1 cellular context compared by ENCODE assay signal in genomic region chr5:95771109-95771708, GRCh38.
TF ChIP-seq lines count a peak whose summit lies in the region.

No MANE protein-coding gene starts in this region.

TF ChIP-seq in HepG2, 621 proteins besides CTCF, POLR2A, EP300 and RAD21 (continues in another document):
- TF ChIP-seq, protein P1, sequence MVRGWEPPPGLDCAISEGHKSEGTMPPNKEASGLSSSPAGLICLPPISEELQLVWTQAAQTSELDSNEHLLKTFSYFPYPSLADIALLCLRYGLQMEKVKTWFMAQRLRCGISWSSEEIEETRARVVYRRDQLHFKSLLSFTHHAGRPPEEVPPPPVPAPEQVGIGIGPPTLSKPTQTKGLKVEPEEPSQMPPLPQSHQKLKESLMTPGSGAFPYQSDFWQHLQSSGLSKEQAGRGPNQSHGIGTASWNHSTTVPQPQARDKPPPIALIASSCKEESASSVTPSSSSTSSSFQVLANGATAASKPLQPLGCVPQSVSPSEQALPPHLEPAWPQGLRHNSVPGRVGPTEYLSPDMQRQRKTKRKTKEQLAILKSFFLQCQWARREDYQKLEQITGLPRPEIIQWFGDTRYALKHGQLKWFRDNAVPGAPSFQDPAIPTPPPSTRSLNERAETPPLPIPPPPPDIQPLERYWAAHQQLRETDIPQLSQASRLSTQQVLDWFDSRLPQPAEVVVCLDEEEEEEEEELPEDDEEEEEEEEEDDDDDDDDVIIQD (CRISPR knock-in tag; IDR thresholded peaks at IDR 0.05; ENCODE audit: low read depth) = peak; percentile 70; the same call in 1 of the 2 replicates
- TF ChIP-seq ZSCAN21 (CRISPR knock-in tag; IDR thresholded peaks at IDR 0.05; ENCODE audit: borderline replicate concordance) = no peak
- TF ChIP-seq CSRNP1 (CRISPR knock-in tag; IDR thresholded peaks at IDR 0.05) = no peak
- TF ChIP-seq SOX6 (IDR thresholded peaks at IDR 0.05) = no peak
- peak; percentile 26; the same call in 1 of the 2 replicates for TF ChIP-seq SOX6 (CRISPR knock-in tag; IDR thresholded peaks at IDR 0.05)
- no peak for TF ChIP-seq TCF7L2 (IDR thresholded peaks at IDR 0.05; ENCODE audit: low read depth, low read length)
- TF ChIP-seq TEAD2 (CRISPR knock-in tag; IDR thresholded peaks at IDR 0.05) = no peak
- TF ChIP-seq SMC3 (IDR thresholded peaks at IDR 0.05; ENCODE audit: low read length) = 0 out of 2 replicates have a peak, but pooled peaks have one; percentile 2
- no peak for TF ChIP-seq GLI4 (CRISPR knock-in tag; IDR thresholded peaks at IDR 0.05; ENCODE audit: borderline replicate concordance)
- TF ChIP-seq, protein P2, sequence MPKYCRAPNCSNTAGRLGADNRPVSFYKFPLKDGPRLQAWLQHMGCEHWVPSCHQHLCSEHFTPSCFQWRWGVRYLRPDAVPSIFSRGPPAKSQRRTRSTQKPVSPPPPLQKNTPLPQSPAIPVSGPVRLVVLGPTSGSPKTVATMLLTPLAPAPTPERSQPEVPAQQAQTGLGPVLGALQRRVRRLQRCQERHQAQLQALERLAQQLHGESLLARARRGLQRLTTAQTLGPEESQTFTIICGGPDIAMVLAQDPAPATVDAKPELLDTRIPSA (CRISPR knock-in tag; IDR thresholded peaks at IDR 0.05; ENCODE audit: borderline replicate concordance) = no peak
- no peak for TF ChIP-seq ZNF569 (CRISPR knock-in tag; IDR thresholded peaks at IDR 0.05; ENCODE audit: borderline replicate concordance)
- TF ChIP-seq PATZ1 (CRISPR knock-in tag; IDR thresholded peaks at IDR 0.05) = no peak
- no peak for TF ChIP-seq ZNF788 (CRISPR knock-in tag; IDR thresholded peaks at IDR 0.05; ENCODE audit: borderline replicate concordance)
- peak; percentile 68; the same call in 1 of the 2 replicates for TF ChIP-seq FOXO1 (CRISPR knock-in tag; IDR thresholded peaks at IDR 0.05)
- no peak for TF ChIP-seq FOXK1 (CRISPR knock-in tag; IDR thresholded peaks at IDR 0.05; ENCODE audit: borderline replicate concordance, low read depth)
- peak; percentile 76 for TF ChIP-seq GATAD2A (CRISPR knock-in tag; IDR thresholded peaks at IDR 0.05)
- peak; percentile 26; the same call in 1 of the 2 replicates for TF ChIP-seq ZNF614 (CRISPR knock-in tag; IDR thresholded peaks at IDR 0.05; ENCODE audit: borderline replicate concordance)
- TF ChIP-seq ZNF678 (CRISPR knock-in tag; IDR thresholded peaks at IDR 0.05) = no peak
- TF ChIP-seq, protein P3, sequence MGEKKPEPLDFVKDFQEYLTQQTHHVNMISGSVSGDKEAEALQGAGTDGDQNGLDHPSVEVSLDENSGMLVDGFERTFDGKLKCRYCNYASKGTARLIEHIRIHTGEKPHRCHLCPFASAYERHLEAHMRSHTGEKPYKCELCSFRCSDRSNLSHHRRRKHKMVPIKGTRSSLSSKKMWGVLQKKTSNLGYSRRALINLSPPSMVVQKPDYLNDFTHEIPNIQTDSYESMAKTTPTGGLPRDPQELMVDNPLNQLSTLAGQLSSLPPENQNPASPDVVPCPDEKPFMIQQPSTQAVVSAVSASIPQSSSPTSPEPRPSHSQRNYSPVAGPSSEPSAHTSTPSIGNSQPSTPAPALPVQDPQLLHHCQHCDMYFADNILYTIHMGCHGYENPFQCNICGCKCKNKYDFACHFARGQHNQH (CRISPR knock-in tag; IDR thresholded peaks at IDR 0.05) = 0 out of 2 replicates have a peak, but pooled peaks have one; percentile 32
- peak; percentile 45; the same call in 1 of the 2 replicates for TF ChIP-seq KDM2A (CRISPR knock-in tag; IDR thresholded peaks at IDR 0.05; ENCODE audit: borderline replicate concordance, low read depth)
- 0 out of 2 replicates have a peak, but pooled peaks have one; percentile 23 for TF ChIP-seq ZBTB7B (CRISPR knock-in tag; IDR thresholded peaks at IDR 0.05)
- peak; percentile 30; the same call in 1 of the 2 replicates for TF ChIP-seq ZNF792 (CRISPR knock-in tag; IDR thresholded peaks at IDR 0.05)
- peak; percentile 17; the same call in 1 of the 2 replicates for TF ChIP-seq NCOA2 (CRISPR knock-in tag; IDR thresholded peaks at IDR 0.05)
- peak; percentile 82; the same call in 1 of the 2 replicates for TF ChIP-seq PAF1 (CRISPR knock-in tag; IDR thresholded peaks at IDR 0.05)
- TF ChIP-seq HCFC1 (IDR thresholded peaks at IDR 0.05; ENCODE audit: low read depth, low read length) = no peak
- TF ChIP-seq POLR2G (IDR thresholded peaks at IDR 0.05; ENCODE audit: low read depth, low read length) = 0 out of 2 replicates have a peak, but pooled peaks have one; percentile 34
- TF ChIP-seq, protein P4, sequence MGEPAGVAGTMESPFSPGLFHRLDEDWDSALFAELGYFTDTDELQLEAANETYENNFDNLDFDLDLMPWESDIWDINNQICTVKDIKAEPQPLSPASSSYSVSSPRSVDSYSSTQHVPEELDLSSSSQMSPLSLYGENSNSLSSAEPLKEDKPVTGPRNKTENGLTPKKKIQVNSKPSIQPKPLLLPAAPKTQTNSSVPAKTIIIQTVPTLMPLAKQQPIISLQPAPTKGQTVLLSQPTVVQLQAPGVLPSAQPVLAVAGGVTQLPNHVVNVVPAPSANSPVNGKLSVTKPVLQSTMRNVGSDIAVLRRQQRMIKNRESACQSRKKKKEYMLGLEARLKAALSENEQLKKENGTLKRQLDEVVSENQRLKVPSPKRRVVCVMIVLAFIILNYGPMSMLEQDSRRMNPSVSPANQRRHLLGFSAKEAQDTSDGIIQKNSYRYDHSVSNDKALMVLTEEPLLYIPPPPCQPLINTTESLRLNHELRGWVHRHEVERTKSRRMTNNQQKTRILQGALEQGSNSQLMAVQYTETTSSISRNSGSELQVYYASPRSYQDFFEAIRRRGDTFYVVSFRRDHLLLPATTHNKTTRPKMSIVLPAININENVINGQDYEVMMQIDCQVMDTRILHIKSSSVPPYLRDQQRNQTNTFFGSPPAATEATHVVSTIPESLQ (CRISPR knock-in tag; conservative IDR thresholded peaks at IDR 0.05) = no peak
- TF ChIP-seq KAT8 (CRISPR knock-in tag; IDR thresholded peaks at IDR 0.05) = peak; percentile 60
- peak; percentile 40; the same call in 1 of the 2 replicates for TF ChIP-seq ZMYM4 (CRISPR knock-in tag; IDR thresholded peaks at IDR 0.05)
- 0 out of 2 replicates have a peak, but pooled peaks have one; percentile 13 for TF ChIP-seq FOSL2 (CRISPR knock-in tag; IDR thresholded peaks at IDR 0.05)
- TF ChIP-seq ZNF317 (CRISPR knock-in tag; IDR thresholded peaks at IDR 0.05) = peak; percentile 84
- TF ChIP-seq, protein P5, sequence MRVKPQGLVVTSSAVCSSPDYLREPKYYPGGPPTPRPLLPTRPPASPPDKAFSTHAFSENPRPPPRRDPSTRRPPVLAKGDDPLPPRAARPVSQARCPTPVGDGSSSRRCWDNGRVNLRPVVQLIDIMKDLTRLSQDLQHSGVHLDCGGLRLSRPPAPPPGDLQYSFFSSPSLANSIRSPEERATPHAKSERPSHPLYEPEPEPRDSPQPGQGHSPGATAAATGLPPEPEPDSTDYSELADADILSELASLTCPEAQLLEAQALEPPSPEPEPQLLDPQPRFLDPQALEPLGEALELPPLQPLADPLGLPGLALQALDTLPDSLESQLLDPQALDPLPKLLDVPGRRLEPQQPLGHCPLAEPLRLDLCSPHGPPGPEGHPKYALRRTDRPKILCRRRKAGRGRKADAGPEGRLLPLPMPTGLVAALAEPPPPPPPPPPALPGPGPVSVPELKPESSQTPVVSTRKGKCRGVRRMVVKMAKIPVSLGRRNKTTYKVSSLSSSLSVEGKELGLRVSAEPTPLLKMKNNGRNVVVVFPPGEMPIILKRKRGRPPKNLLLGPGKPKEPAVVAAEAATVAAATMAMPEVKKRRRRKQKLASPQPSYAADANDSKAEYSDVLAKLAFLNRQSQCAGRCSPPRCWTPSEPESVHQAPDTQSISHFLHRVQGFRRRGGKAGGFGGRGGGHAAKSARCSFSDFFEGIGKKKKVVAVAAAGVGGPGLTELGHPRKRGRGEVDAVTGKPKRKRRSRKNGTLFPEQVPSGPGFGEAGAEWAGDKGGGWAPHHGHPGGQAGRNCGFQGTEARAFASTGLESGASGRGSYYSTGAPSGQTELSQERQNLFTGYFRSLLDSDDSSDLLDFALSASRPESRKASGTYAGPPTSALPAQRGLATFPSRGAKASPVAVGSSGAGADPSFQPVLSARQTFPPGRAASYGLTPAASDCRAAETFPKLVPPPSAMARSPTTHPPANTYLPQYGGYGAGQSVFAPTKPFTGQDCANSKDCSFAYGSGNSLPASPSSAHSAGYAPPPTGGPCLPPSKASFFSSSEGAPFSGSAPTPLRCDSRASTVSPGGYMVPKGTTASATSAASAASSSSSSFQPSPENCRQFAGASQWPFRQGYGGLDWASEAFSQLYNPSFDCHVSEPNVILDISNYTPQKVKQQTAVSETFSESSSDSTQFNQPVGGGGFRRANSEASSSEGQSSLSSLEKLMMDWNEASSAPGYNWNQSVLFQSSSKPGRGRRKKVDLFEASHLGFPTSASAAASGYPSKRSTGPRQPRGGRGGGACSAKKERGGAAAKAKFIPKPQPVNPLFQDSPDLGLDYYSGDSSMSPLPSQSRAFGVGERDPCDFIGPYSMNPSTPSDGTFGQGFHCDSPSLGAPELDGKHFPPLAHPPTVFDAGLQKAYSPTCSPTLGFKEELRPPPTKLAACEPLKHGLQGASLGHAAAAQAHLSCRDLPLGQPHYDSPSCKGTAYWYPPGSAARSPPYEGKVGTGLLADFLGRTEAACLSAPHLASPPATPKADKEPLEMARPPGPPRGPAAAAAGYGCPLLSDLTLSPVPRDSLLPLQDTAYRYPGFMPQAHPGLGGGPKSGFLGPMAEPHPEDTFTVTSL (CRISPR knock-in tag; IDR thresholded peaks at IDR 0.05; ENCODE audit: borderline replicate concordance) = peak; percentile 39; the same call in 1 of the 2 replicates
- no peak for TF ChIP-seq ZNF530 (CRISPR knock-in tag; IDR thresholded peaks at IDR 0.05; ENCODE audit: low read depth)
- peak; percentile 39; the same call in 1 of the 2 replicates for TF ChIP-seq MED1 (CRISPR knock-in tag; IDR thresholded peaks at IDR 0.05)
- no peak for TF ChIP-seq NR2F6 (IDR thresholded peaks at IDR 0.05)
- TF ChIP-seq NR2F6 (CRISPR knock-in tag; IDR thresholded peaks at IDR 0.05) = peak; percentile 22; the same call in 1 of the 2 replicates
- TF ChIP-seq POLR2AphosphoS2 (IDR thresholded peaks at IDR 0.05; ENCODE audit: low read depth, low read length) = peak; percentile 80; the same call in 1 of the 2 replicates
- TF ChIP-seq FOXA3 (CRISPR knock-in tag; IDR thresholded peaks at IDR 0.05) = peak; percentile 54; the same call in 1 of the 2 replicates
- TF ChIP-seq ESRRA (CRISPR knock-in tag; IDR thresholded peaks at IDR 0.05; ENCODE audit: low read depth) = peak; percentile 47; the same call in 1 of the 2 replicates
- TF ChIP-seq ZNF331 (CRISPR knock-in tag; IDR thresholded peaks at IDR 0.05) = 0 out of 2 replicates have a peak, but pooled peaks have one; percentile 24
- TF ChIP-seq ZGPAT (CRISPR knock-in tag; IDR thresholded peaks at IDR 0.05) = 0 out of 2 replicates have a peak, but pooled peaks have one; percentile 44
- peak; percentile 42; the same call in 1 of the 2 replicates for TF ChIP-seq SALL1 (CRISPR knock-in tag; IDR thresholded peaks at IDR 0.05)
- TF ChIP-seq HMG20A (CRISPR knock-in tag; IDR thresholded peaks at IDR 0.05; ENCODE audit: borderline replicate concordance) = peak; percentile 48; the same call in 1 of the 2 replicates
- TF ChIP-seq, protein P6, sequence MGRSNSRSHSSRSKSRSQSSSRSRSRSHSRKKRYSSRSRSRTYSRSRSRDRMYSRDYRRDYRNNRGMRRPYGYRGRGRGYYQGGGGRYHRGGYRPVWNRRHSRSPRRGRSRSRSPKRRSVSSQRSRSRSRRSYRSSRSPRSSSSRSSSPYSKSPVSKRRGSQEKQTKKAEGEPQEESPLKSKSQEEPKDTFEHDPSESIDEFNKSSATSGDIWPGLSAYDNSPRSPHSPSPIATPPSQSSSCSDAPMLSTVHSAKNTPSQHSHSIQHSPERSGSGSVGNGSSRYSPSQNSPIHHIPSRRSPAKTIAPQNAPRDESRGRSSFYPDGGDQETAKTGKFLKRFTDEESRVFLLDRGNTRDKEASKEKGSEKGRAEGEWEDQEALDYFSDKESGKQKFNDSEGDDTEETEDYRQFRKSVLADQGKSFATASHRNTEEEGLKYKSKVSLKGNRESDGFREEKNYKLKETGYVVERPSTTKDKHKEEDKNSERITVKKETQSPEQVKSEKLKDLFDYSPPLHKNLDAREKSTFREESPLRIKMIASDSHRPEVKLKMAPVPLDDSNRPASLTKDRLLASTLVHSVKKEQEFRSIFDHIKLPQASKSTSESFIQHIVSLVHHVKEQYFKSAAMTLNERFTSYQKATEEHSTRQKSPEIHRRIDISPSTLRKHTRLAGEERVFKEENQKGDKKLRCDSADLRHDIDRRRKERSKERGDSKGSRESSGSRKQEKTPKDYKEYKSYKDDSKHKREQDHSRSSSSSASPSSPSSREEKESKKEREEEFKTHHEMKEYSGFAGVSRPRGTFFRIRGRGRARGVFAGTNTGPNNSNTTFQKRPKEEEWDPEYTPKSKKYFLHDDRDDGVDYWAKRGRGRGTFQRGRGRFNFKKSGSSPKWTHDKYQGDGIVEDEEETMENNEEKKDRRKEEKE (IDR thresholded peaks at IDR 0.05) = no peak
